ENCODE assay signal across 1 cellular context in the genomic region with DNA sequence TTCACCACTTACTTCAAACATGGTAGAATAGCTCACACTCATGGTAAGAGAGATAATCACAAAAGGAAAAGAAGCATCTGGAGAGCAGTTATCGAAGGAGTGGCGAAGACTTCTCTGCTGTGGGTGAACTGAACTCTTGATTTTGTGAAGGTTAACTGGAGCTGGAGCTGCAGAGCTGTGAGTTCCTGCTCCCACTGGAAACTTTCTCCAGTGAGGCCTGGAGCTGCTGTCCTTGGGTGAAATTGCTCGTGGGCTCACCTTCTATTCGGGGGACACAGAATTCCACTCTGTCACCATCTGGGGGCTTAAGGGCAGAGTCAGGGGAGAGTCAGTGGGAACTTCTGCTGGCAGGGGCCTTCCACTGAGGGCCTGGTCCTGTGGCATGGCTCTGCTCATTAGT.
TF ChIP-seq lines count a peak whose summit lies in the region.

No MANE protein-coding gene starts in this region.

TF ChIP-seq in K562, 482 proteins besides CTCF, POLR2A, EP300 and RAD21 (continued from another document):
- TF ChIP-seq, protein P1, sequence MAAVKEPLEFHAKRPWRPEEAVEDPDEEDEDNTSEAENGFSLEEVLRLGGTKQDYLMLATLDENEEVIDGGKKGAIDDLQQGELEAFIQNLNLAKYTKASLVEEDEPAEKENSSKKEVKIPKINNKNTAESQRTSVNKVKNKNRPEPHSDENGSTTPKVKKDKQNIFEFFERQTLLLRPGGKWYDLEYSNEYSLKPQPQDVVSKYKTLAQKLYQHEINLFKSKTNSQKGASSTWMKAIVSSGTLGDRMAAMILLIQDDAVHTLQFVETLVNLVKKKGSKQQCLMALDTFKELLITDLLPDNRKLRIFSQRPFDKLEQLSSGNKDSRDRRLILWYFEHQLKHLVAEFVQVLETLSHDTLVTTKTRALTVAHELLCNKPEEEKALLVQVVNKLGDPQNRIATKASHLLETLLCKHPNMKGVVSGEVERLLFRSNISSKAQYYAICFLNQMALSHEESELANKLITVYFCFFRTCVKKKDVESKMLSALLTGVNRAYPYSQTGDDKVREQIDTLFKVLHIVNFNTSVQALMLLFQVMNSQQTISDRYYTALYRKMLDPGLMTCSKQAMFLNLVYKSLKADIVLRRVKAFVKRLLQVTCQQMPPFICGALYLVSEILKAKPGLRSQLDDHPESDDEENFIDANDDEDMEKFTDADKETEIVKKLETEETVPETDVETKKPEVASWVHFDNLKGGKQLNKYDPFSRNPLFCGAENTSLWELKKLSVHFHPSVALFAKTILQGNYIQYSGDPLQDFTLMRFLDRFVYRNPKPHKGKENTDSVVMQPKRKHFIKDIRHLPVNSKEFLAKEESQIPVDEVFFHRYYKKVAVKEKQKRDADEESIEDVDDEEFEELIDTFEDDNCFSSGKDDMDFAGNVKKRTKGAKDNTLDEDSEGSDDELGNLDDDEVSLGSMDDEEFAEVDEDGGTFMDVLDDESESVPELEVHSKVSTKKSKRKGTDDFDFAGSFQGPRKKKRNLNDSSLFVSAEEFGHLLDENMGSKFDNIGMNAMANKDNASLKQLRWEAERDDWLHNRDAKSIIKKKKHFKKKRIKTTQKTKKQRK (IDR thresholded peaks at IDR 0.05; ENCODE audit: borderline replicate concordance, low read depth, low read length), result no peak
- no peak for TF ChIP-seq OTX1 (CRISPR knock-in tag; IDR thresholded peaks at IDR 0.05)
- no peak for TF ChIP-seq BCOR (IDR thresholded peaks at IDR 0.05)
- no peak for TF ChIP-seq MEF2A (IDR thresholded peaks at IDR 0.05; ENCODE audit: control insufficient read depth, low read depth, low read length)
- TF ChIP-seq TGIF2 (CRISPR knock-in tag; IDR thresholded peaks at IDR 0.05), result no peak
- no peak for TF ChIP-seq ZSCAN29 (IDR thresholded peaks at IDR 0.05)
- TF ChIP-seq, protein P2, sequence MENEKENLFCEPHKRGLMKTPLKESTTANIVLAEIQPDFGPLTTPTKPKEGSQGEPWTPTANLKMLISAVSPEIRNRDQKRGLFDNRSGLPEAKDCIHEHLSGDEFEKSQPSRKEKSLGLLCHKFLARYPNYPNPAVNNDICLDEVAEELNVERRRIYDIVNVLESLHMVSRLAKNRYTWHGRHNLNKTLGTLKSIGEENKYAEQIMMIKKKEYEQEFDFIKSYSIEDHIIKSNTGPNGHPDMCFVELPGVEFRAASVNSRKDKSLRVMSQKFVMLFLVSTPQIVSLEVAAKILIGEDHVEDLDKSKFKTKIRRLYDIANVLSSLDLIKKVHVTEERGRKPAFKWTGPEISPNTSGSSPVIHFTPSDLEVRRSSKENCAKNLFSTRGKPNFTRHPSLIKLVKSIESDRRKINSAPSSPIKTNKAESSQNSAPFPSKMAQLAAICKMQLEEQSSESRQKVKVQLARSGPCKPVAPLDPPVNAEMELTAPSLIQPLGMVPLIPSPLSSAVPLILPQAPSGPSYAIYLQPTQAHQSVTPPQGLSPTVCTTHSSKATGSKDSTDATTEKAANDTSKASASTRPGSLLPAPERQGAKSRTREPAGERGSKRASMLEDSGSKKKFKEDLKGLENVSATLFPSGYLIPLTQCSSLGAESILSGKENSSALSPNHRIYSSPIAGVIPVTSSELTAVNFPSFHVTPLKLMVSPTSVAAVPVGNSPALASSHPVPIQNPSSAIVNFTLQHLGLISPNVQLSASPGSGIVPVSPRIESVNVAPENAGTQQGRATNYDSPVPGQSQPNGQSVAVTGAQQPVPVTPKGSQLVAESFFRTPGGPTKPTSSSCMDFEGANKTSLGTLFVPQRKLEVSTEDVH (IDR thresholded peaks at IDR 0.05; ENCODE audit: low read depth, partially characterized antibody), result no peak
- peak; percentile 38; the same call in 1 of the 2 replicates for TF ChIP-seq TCF3 (CRISPR knock-in tag; IDR thresholded peaks at IDR 0.05)
- TF ChIP-seq FOXK1 (CRISPR knock-in tag; IDR thresholded peaks at IDR 0.05; ENCODE audit: borderline replicate concordance), result no peak
- no peak for TF ChIP-seq ZKSCAN8 (CRISPR knock-in tag; IDR thresholded peaks at IDR 0.05)
- TF ChIP-seq FOXJ2 (tag; IDR thresholded peaks at IDR 0.05), result no peak
- TF ChIP-seq FOSL1 (tag; conservative IDR thresholded peaks at IDR 0.05), result no peak
- no peak for TF ChIP-seq NR4A1 (CRISPR knock-in tag; IDR thresholded peaks at IDR 0.05)
- 0 out of 2 replicates have a peak, but pooled peaks have one; percentile 21 for TF ChIP-seq NR4A1 (tag; IDR thresholded peaks at IDR 0.05)
- TF ChIP-seq, protein P3, sequence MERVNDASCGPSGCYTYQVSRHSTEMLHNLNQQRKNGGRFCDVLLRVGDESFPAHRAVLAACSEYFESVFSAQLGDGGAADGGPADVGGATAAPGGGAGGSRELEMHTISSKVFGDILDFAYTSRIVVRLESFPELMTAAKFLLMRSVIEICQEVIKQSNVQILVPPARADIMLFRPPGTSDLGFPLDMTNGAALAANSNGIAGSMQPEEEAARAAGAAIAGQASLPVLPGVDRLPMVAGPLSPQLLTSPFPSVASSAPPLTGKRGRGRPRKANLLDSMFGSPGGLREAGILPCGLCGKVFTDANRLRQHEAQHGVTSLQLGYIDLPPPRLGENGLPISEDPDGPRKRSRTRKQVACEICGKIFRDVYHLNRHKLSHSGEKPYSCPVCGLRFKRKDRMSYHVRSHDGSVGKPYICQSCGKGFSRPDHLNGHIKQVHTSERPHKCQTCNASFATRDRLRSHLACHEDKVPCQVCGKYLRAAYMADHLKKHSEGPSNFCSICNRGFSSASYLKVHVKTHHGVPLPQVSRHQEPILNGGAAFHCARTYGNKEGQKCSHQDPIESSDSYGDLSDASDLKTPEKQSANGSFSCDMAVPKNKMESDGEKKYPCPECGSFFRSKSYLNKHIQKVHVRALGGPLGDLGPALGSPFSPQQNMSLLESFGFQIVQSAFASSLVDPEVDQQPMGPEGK (CRISPR knock-in tag; IDR thresholded peaks at IDR 0.05; ENCODE audit: borderline replicate concordance), result no peak
- no peak for TF ChIP-seq HLTF (IDR thresholded peaks at IDR 0.05)
- TF ChIP-seq RBM34 (IDR thresholded peaks at IDR 0.05; ENCODE audit: borderline replicate concordance, insufficient read depth, low read length), result no peak
- TF ChIP-seq, protein P4, sequence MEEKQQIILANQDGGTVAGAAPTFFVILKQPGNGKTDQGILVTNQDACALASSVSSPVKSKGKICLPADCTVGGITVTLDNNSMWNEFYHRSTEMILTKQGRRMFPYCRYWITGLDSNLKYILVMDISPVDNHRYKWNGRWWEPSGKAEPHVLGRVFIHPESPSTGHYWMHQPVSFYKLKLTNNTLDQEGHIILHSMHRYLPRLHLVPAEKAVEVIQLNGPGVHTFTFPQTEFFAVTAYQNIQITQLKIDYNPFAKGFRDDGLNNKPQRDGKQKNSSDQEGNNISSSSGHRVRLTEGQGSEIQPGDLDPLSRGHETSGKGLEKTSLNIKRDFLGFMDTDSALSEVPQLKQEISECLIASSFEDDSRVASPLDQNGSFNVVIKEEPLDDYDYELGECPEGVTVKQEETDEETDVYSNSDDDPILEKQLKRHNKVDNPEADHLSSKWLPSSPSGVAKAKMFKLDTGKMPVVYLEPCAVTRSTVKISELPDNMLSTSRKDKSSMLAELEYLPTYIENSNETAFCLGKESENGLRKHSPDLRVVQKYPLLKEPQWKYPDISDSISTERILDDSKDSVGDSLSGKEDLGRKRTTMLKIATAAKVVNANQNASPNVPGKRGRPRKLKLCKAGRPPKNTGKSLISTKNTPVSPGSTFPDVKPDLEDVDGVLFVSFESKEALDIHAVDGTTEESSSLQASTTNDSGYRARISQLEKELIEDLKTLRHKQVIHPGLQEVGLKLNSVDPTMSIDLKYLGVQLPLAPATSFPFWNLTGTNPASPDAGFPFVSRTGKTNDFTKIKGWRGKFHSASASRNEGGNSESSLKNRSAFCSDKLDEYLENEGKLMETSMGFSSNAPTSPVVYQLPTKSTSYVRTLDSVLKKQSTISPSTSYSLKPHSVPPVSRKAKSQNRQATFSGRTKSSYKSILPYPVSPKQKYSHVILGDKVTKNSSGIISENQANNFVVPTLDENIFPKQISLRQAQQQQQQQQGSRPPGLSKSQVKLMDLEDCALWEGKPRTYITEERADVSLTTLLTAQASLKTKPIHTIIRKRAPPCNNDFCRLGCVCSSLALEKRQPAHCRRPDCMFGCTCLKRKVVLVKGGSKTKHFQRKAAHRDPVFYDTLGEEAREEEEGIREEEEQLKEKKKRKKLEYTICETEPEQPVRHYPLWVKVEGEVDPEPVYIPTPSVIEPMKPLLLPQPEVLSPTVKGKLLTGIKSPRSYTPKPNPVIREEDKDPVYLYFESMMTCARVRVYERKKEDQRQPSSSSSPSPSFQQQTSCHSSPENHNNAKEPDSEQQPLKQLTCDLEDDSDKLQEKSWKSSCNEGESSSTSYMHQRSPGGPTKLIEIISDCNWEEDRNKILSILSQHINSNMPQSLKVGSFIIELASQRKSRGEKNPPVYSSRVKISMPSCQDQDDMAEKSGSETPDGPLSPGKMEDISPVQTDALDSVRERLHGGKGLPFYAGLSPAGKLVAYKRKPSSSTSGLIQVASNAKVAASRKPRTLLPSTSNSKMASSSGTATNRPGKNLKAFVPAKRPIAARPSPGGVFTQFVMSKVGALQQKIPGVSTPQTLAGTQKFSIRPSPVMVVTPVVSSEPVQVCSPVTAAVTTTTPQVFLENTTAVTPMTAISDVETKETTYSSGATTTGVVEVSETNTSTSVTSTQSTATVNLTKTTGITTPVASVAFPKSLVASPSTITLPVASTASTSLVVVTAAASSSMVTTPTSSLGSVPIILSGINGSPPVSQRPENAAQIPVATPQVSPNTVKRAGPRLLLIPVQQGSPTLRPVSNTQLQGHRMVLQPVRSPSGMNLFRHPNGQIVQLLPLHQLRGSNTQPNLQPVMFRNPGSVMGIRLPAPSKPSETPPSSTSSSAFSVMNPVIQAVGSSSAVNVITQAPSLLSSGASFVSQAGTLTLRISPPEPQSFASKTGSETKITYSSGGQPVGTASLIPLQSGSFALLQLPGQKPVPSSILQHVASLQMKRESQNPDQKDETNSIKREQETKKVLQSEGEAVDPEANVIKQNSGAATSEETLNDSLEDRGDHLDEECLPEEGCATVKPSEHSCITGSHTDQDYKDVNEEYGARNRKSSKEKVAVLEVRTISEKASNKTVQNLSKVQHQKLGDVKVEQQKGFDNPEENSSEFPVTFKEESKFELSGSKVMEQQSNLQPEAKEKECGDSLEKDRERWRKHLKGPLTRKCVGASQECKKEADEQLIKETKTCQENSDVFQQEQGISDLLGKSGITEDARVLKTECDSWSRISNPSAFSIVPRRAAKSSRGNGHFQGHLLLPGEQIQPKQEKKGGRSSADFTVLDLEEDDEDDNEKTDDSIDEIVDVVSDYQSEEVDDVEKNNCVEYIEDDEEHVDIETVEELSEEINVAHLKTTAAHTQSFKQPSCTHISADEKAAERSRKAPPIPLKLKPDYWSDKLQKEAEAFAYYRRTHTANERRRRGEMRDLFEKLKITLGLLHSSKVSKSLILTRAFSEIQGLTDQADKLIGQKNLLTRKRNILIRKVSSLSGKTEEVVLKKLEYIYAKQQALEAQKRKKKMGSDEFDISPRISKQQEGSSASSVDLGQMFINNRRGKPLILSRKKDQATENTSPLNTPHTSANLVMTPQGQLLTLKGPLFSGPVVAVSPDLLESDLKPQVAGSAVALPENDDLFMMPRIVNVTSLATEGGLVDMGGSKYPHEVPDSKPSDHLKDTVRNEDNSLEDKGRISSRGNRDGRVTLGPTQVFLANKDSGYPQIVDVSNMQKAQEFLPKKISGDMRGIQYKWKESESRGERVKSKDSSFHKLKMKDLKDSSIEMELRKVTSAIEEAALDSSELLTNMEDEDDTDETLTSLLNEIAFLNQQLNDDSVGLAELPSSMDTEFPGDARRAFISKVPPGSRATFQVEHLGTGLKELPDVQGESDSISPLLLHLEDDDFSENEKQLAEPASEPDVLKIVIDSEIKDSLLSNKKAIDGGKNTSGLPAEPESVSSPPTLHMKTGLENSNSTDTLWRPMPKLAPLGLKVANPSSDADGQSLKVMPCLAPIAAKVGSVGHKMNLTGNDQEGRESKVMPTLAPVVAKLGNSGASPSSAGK (IDR thresholded peaks at IDR 0.05), result peak; percentile 21; the same call in 1 of the 2 replicates
- TF ChIP-seq ZNF224 (CRISPR knock-in tag; IDR thresholded peaks at IDR 0.05), result no peak
- no peak for TF ChIP-seq DDX20 (tag; IDR thresholded peaks at IDR 0.05; ENCODE audit: low read depth)
- no peak for TF ChIP-seq RCOR1 (IDR thresholded peaks at IDR 0.05; ENCODE audit: borderline replicate concordance in 1 of 2, low read depth in 2 of 2, low read length in 2 of 2)
- no peak for TF ChIP-seq CBX2 (IDR thresholded peaks at IDR 0.05; ENCODE audit: insufficient read depth, low read length, poor library complexity, severe bottlenecking)
- peak; percentile 43; the same call in 1 of the 2 replicates for TF ChIP-seq L3MBTL2 (IDR thresholded peaks at IDR 0.05)
- TF ChIP-seq HDAC2 (IDR thresholded peaks at IDR 0.05), result no peak
- TF ChIP-seq, protein P5, sequence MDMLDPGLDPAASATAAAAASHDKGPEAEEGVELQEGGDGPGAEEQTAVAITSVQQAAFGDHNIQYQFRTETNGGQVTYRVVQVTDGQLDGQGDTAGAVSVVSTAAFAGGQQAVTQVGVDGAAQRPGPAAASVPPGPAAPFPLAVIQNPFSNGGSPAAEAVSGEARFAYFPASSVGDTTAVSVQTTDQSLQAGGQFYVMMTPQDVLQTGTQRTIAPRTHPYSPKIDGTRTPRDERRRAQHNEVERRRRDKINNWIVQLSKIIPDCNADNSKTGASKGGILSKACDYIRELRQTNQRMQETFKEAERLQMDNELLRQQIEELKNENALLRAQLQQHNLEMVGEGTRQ (CRISPR knock-in tag; IDR thresholded peaks at IDR 0.05), result no peak
